In genomic region chr5:181223041-181223728, GRCh38 we compare ENCODE assay signal across 1 cellular context.
TF ChIP-seq lines count a peak whose summit lies in the region.

TSS of gene TRIM41 (plus strand) at chr5:181223281. CDS start at chr5:181224000, 719 bp downstream.

TF ChIP-seq in HepG2, 621 proteins besides CTCF, POLR2A, EP300 and RAD21 (continued from another document and continues in another):
- TF ChIP-seq PRMT3 (CRISPR knock-in tag; IDR thresholded peaks at IDR 0.05; ENCODE audit: borderline replicate concordance, low read depth): no peak
- no peak; the same call in 1 of the 2 replicates for TF ChIP-seq ZNF232 (CRISPR knock-in tag; IDR thresholded peaks at IDR 0.05; ENCODE audit: borderline replicate concordance)
- TF ChIP-seq ZNF674 (CRISPR knock-in tag; IDR thresholded peaks at IDR 0.05; ENCODE audit: low read depth): no peak
- TF ChIP-seq ZFP36L1 (CRISPR knock-in tag; IDR thresholded peaks at IDR 0.05): peak; percentile 19; the same call in 1 of the 2 replicates
- TF ChIP-seq TEAD3 (CRISPR knock-in tag; optimal IDR thresholded peaks at IDR 0.05; ENCODE audit: borderline replicate concordance): peak; percentile 62
- peak; percentile 63; the same call in 1 of the 2 replicates for TF ChIP-seq ZNF230 (CRISPR knock-in tag; IDR thresholded peaks at IDR 0.05)
- no peak for TF ChIP-seq MXD4 (CRISPR knock-in tag; IDR thresholded peaks at IDR 0.05)
- TF ChIP-seq ZNF615 (CRISPR knock-in tag; IDR thresholded peaks at IDR 0.05; ENCODE audit: borderline replicate concordance): no peak; the same call in 1 of the 2 replicates
- TF ChIP-seq THAP7 (CRISPR knock-in tag; IDR thresholded peaks at IDR 0.05): peak; percentile 66; the same call in 1 of the 2 replicates
- TF ChIP-seq TIGD3 (CRISPR knock-in tag; IDR thresholded peaks at IDR 0.05; ENCODE audit: borderline replicate concordance): no peak
- TF ChIP-seq ZNF790 (CRISPR knock-in tag; IDR thresholded peaks at IDR 0.05; ENCODE audit: borderline replicate concordance): no peak
- TF ChIP-seq GATAD2A (CRISPR knock-in tag; IDR thresholded peaks at IDR 0.05): peak; percentile 58
- TF ChIP-seq SMAD1 (CRISPR knock-in tag; IDR thresholded peaks at IDR 0.05; ENCODE audit: borderline replicate concordance, low read depth): peak; percentile 94
- TF ChIP-seq ZBTB43 (CRISPR knock-in tag; conservative IDR thresholded peaks at IDR 0.05): no peak
- TF ChIP-seq CBFB (CRISPR knock-in tag; IDR thresholded peaks at IDR 0.05): peak; percentile 60
- TF ChIP-seq GLI4 (CRISPR knock-in tag; IDR thresholded peaks at IDR 0.05; ENCODE audit: borderline replicate concordance): peak; percentile 60; the same call in 1 of the 2 replicates
- TF ChIP-seq ZNF710 (CRISPR knock-in tag; IDR thresholded peaks at IDR 0.05; ENCODE audit: borderline replicate concordance): peak; percentile 91
- TF ChIP-seq MXD3 (CRISPR knock-in tag; IDR thresholded peaks at IDR 0.05): no peak
- peak; percentile 57 for TF ChIP-seq DRAP1 (CRISPR knock-in tag; IDR thresholded peaks at IDR 0.05)
- TF ChIP-seq ELK4 (CRISPR knock-in tag; IDR thresholded peaks at IDR 0.05; ENCODE audit: borderline replicate concordance): peak; percentile 72; the same call in 1 of the 2 replicates
- TF ChIP-seq NRL (CRISPR knock-in tag; IDR thresholded peaks at IDR 0.05; ENCODE audit: borderline replicate concordance): peak; percentile 32; the same call in 1 of the 2 replicates
- TF ChIP-seq SMAD9 (CRISPR knock-in tag; IDR thresholded peaks at IDR 0.05): no peak
- TF ChIP-seq HMGXB3 (CRISPR knock-in tag; IDR thresholded peaks at IDR 0.05; ENCODE audit: borderline replicate concordance): no peak
- no peak for TF ChIP-seq ZNF841 (CRISPR knock-in tag; IDR thresholded peaks at IDR 0.05; ENCODE audit: borderline replicate concordance)
- TF ChIP-seq ZNF225 (CRISPR knock-in tag; IDR thresholded peaks at IDR 0.05): peak; percentile 56; the same call in 1 of the 2 replicates
- peak; percentile 92; the same call in 1 of the 2 replicates for TF ChIP-seq KDM3A (CRISPR knock-in tag; IDR thresholded peaks at IDR 0.05; ENCODE audit: low read depth)
- no peak for TF ChIP-seq MLXIP (CRISPR knock-in tag; IDR thresholded peaks at IDR 0.05; ENCODE audit: borderline replicate concordance)
- 0 out of 2 replicates have a peak, but pooled peaks have one; percentile 39 for TF ChIP-seq ZNF724P (CRISPR knock-in tag; IDR thresholded peaks at IDR 0.05; ENCODE audit: borderline replicate concordance)
- no peak for TF ChIP-seq NBN (conservative IDR thresholded peaks at IDR 0.05)
- no peak; the same call in 1 of the 2 replicates for TF ChIP-seq ZNF607 (CRISPR knock-in tag; IDR thresholded peaks at IDR 0.05; ENCODE audit: borderline replicate concordance)
- TF ChIP-seq ZNF567 (CRISPR knock-in tag; IDR thresholded peaks at IDR 0.05; ENCODE audit: borderline replicate concordance): peak; percentile 91; the same call in 1 of the 2 replicates
- peak; percentile 59; the same call in 1 of the 2 replicates for TF ChIP-seq DMTF1 (CRISPR knock-in tag; IDR thresholded peaks at IDR 0.05)
- no peak; the same call in 1 of the 2 replicates for TF ChIP-seq BCL6 (CRISPR knock-in tag; IDR thresholded peaks at IDR 0.05)
- TF ChIP-seq PATZ1 (CRISPR knock-in tag; IDR thresholded peaks at IDR 0.05): peak; percentile 58
- no peak for TF ChIP-seq ZNF251 (CRISPR knock-in tag; IDR thresholded peaks at IDR 0.05)
- TF ChIP-seq ELF3 (CRISPR knock-in tag; IDR thresholded peaks at IDR 0.05): peak; percentile 78
